Comparison of ENCODE assay signal across 18 cellular contexts in genomic region chr6:99492137-99492536, GRCh38.
DNase-seq lines count a peak whose midpoint lies in the region.
"Had no signal": no experiment of that assay in that cellular context is flagged by ENCODE, and none has a peak within 500 bp of the region (broad histone marks: within the 10 kb centered on the region; RNA-seq: fewer than 3 reads in every experiment).

No MANE protein-coding gene starts in this region.

- DNase-seq in NCI-H1105 treated with DMSO at 0.1 percent for 48 hours (lab: John Stamatoyannopoulos, UW): peak; percentile 10
- no peak for DNase-seq in NCI-H1105 (lab: John Stamatoyannopoulos, UW)
- DNase-seq in DMS 273 treated with DMSO at 0.1 percent for 48 hours (lab: John Stamatoyannopoulos, UW): peak; percentile 84
- DNase-seq in NCI-H1694 treated with DMSO at 0.1 percent for 48 hours (lab: John Stamatoyannopoulos, UW): peak; percentile 95
- DNase-seq in NCI-H69 (lab: John Stamatoyannopoulos, UW): peak; percentile 90
- no peak for DNase-seq in NCI-H82 treated with DMSO at 0.1 percent for 48 hours (lab: John Stamatoyannopoulos, UW; ENCODE audit: unreplicated experiment)
- DNase-seq in AML-193 (lab: John Stamatoyannopoulos, UW): no peak
- DNase-seq in cortex of kidney (lab: John Stamatoyannopoulos, UW): no peak
- DNase-seq: Calu3; CD8-positive, alpha-beta memory T cell; Kasumi-1; NCI-H187; NCI-H2107; NCI-H345; NCI-H526 treated with DMSO at 0.1 percent for 48 hours; NK-92 treated with Interleukin-12 subunit alpha and Interleukin-12 subunit beta, amount 100 ng/mL, for 24 hours; SHP77 treated with DMSO at 0.1 percent for 48 hours; T-helper 1 cell had no signal

Comparison
In these comparisons a context has a peak if more than half of its experiments do, and no peak if none do; other contexts are left out.
1. DNase-seq: peak in NCI-H1105 treated with DMSO at 0.1 percent for 48 hours (single experiment), DMS 273 treated with DMSO at 0.1 percent for 48 hours (single experiment), NCI-H1694 treated with DMSO at 0.1 percent for 48 hours (single experiment) and NCI-H69 (single experiment); none in NCI-H1105 (single experiment), NCI-H82 treated with DMSO at 0.1 percent for 48 hours (single experiment), AML-193 (0 of 2) and cortex of kidney (single experiment).